ENCODE assay signal across 2 cellular contexts in the genomic region with DNA sequence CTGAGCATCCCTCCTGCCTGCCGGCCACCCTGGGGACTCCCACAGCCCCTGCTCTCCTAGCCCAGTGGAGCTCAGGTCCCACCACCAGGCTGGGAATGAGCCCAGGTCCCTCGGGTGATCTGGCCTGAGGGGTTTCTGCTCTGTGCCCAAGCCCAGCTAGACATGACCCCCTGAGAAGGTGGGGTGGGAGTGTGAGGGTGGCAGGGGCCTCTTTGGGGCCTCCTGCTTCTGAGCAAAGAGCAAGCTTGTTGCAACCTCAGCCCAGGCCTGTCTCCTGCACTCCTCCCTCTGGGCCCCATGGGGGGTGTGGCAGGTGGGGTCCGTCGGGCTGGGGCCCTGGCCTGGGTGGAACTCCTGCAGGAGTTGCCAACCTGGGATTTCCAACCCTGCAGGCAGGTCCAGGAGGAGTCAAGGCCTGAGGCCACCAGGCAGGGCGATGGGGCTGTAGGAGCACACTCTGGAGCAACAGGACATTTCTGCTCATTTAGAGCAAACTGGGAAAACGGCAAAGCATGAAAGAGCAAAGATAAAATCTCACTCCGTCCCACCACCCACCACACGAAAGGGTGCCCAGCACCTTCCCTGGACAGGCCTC.
TF ChIP-seq lines count a peak whose summit lies in the region.

No MANE protein-coding gene starts in this region.

TF ChIP-seq in SK-N-SH, 30 proteins besides CTCF, POLR2A, EP300 and RAD21:
- TF ChIP-seq RFX5 (IDR thresholded peaks at IDR 0.05; ENCODE audit: low read length) (no peak), ZBTB33 (IDR thresholded peaks at IDR 0.05; ENCODE audit: borderline replicate concordance, low read depth) (no peak), MEF2A (IDR thresholded peaks at IDR 0.05; ENCODE audit: borderline replicate concordance, low read depth) (no peak), EZH2phosphoT487 (IDR thresholded peaks at IDR 0.05; ENCODE audit: borderline replicate concordance, low read depth) (no peak), ELF1 (IDR thresholded peaks at IDR 0.05) (no peak), SMC3 (IDR thresholded peaks at IDR 0.05; ENCODE audit: low read depth, low read length) (no peak), TEAD4 (IDR thresholded peaks at IDR 0.05; ENCODE audit: borderline replicate concordance, insufficient read depth) (no peak), NFIC (IDR thresholded peaks at IDR 0.05; ENCODE audit: borderline replicate concordance) (no peak), RCOR1 (IDR thresholded peaks at IDR 0.05; ENCODE audit: low read length) (no peak), MXI1 (IDR thresholded peaks at IDR 0.05; ENCODE audit: low read depth, low read length) (no peak), IRF3 (IDR thresholded peaks at IDR 0.05; ENCODE audit: low read depth, low read length) (no peak), TCF12 (IDR thresholded peaks at IDR 0.05) (no peak), FOXJ3 (CRISPR knock-in tag; IDR thresholded peaks at IDR 0.05) (no peak), YY1 (IDR thresholded peaks at IDR 0.05; ENCODE audit: low read depth) (no peak), POLR2AphosphoS5 (IDR thresholded peaks at IDR 0.05; ENCODE audit: low read depth, low read length) (no peak), REST (IDR thresholded peaks at IDR 0.05; ENCODE audit: low read depth, low read length) (no peak), JUND (IDR thresholded peaks at IDR 0.05) (no peak), FOXM1 (IDR thresholded peaks at IDR 0.05; ENCODE audit: low read depth) (no peak)
- TF ChIP-seq, protein P1, sequence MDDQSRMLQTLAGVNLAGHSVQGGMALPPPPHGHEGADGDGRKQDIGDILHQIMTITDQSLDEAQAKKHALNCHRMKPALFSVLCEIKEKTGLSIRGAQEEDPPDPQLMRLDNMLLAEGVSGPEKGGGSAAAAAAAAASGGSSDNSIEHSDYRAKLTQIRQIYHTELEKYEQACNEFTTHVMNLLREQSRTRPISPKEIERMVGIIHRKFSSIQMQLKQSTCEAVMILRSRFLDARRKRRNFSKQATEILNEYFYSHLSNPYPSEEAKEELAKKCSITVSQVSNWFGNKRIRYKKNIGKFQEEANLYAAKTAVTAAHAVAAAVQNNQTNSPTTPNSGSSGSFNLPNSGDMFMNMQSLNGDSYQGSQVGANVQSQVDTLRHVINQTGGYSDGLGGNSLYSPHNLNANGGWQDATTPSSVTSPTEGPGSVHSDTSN (IDR thresholded peaks at IDR 0.05) = no peak

TF ChIP-seq in SK-N-SH treated with all-trans-retinoic acid at 6 μM for 48 hours, 23 proteins besides CTCF, POLR2A, EP300 and RAD21:
- no peak for TF ChIP-seq OSR1 (CRISPR knock-in tag; IDR thresholded peaks at IDR 0.05)
- TF ChIP-seq ZFP3 (CRISPR knock-in tag; IDR thresholded peaks at IDR 0.05) = no peak
- no peak for TF ChIP-seq ARNTL (CRISPR knock-in tag; IDR thresholded peaks at IDR 0.05; ENCODE audit: borderline replicate concordance, low read depth)
- TF ChIP-seq, protein P2, sequence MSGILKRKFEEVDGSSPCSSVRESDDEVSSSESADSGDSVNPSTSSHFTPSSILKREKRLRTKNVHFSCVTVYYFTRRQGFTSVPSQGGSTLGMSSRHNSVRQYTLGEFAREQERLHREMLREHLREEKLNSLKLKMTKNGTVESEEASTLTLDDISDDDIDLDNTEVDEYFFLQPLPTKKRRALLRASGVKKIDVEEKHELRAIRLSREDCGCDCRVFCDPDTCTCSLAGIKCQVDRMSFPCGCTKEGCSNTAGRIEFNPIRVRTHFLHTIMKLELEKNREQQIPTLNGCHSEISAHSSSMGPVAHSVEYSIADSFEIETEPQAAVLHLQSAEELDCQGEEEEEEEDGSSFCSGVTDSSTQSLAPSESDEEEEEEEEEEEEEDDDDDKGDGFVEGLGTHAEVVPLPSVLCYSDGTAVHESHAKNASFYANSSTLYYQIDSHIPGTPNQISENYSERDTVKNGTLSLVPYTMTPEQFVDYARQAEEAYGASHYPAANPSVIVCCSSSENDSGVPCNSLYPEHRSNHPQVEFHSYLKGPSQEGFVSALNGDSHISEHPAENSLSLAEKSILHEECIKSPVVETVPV (CRISPR knock-in tag; IDR thresholded peaks at IDR 0.05) = no peak
- TF ChIP-seq TCF4 (CRISPR knock-in tag; IDR thresholded peaks at IDR 0.05; ENCODE audit: borderline replicate concordance) = no peak
- no peak for TF ChIP-seq CSDC2 (CRISPR knock-in tag; IDR thresholded peaks at IDR 0.05)
- no peak for TF ChIP-seq SNAI2 (CRISPR knock-in tag; IDR thresholded peaks at IDR 0.05)
- TF ChIP-seq ZFP30 (CRISPR knock-in tag; IDR thresholded peaks at IDR 0.05) = no peak
- TF ChIP-seq ESRRG (CRISPR knock-in tag; IDR thresholded peaks at IDR 0.05) = no peak
- no peak for TF ChIP-seq ISL1 (CRISPR knock-in tag; IDR thresholded peaks at IDR 0.05)
- TF ChIP-seq GLIS3 (CRISPR knock-in tag; IDR thresholded peaks at IDR 0.05) = no peak
- no peak for TF ChIP-seq PPARA (CRISPR knock-in tag; IDR thresholded peaks at IDR 0.05; ENCODE audit: borderline replicate concordance)
TF ChIP-seq in SK-N-SH treated with all-trans-retinoic acid at 6 μM for 48 hours: peak in this region for 0.
